11 cellular contexts compared by ENCODE assay signal in genomic region chr15:74065684-74066411, GRCh38. TPM values are rescaled to one million over a fixed set of nuclear protein-coding genes. Genes with fewer than 3 reads are reported as not detected.
DNase-seq lines count a peak whose midpoint lies in the region; ATAC-seq, FAIRE-seq and TF ChIP-seq lines count a peak whose summit lies in the region.
"Not testable (repeated sequence)": the region's sequence is repeated elsewhere in the genome, so short reads cannot be mapped to it uniquely, and the experiment has no call there.
"Had no signal": no experiment of that assay in that cellular context is flagged by ENCODE, and none has a peak within 500 bp of the region (broad histone marks: within the 10 kb centered on the region; RNA-seq: fewer than 3 reads in every experiment).

No MANE protein-coding gene starts in this region.

- not testable (repeated sequence) for FAIRE-seq in A549 (lab: Jason Lieb, UNC)

- intact Hi-C loops in activated CD4-positive, alpha-beta T cell treated with anti-CD3 and anti-CD28 coated beads, Interleukin-2, amount 10 ng/mL, durations not matched to agents 24 days and 14 days (cut with micrococcal nuclease) = not testable (repeated sequence)

- H3K27ac Mint-ChIP-seq in activated CD4-positive, alpha-beta T cell treated with anti-CD3 and anti-CD28 coated beads, Interleukin-2, amount 10 ng/mL, durations not matched to agents 24 days and 14 days; activated naive CD4-positive, alpha-beta T cell treated with anti-CD3 and anti-CD28 coated beads, Interleukin-2, amount 50 U/mL, for 72 hours; nephron progenitor cell: not testable (repeated sequence)

- TF ChIP-seq POLR2A in A549 (IDR thresholded peaks at IDR 0.05; ENCODE audit: low read length) = not testable (repeated sequence)

- POLR2A ChIA-PET in A549 (lab: Yijun Ruan, JAX) = not testable (repeated sequence)

- not testable (repeated sequence) for TF ChIP-seq EP300 in A549 (IDR thresholded peaks at IDR 0.05)

- H3K9me3 ChIP-seq in A549 = not testable (repeated sequence)

- WGBS in A549 (ENCODE audit: missing lambda C conversion rate) = 20% methylated on average over 1 of the region's 13 CpGs

- not testable (repeated sequence) for H3K36me3 Mint-ChIP-seq in activated CD4-positive, alpha-beta T cell treated with anti-CD3 and anti-CD28 coated beads, Interleukin-2, amount 10 ng/mL, durations not matched to agents 24 days and 14 days (ENCODE audit: low read depth); activated naive CD4-positive, alpha-beta T cell treated with anti-CD3 and anti-CD28 coated beads, Interleukin-2, amount 50 U/mL, for 72 hours; nephron progenitor cell (ENCODE audit: low read depth)

- H3K4me1 ChIP-seq in A549 = not testable (repeated sequence)

- H3K4me3 ChIP-seq in A549; fibroblast of villous mesenchyme (ENCODE audit: low read depth, low read length): not testable (repeated sequence)

- H3K4me2 ChIP-seq in A549 = not testable (repeated sequence)

- TF ChIP-seq RAD21 in A549 (conservative IDR thresholded peaks at IDR 0.05 in 1 of 2, IDR thresholded peaks at IDR 0.05 in 1 of 2) = not testable (repeated sequence)

- TF ChIP-seq CTCF in A549 (IDR thresholded peaks at IDR 0.05) (peak; percentile 38), fibroblast of villous mesenchyme (IDR thresholded peaks at IDR 0.05; ENCODE audit: insufficient read depth, low read depth, low read length) (peak; percentile 24), nephron progenitor cell (IDR thresholded peaks at IDR 0.05) (peak; percentile 59)

- H3K9me3 Mint-ChIP-seq in activated CD4-positive, alpha-beta T cell treated with anti-CD3 and anti-CD28 coated beads, Interleukin-2, amount 10 ng/mL, durations not matched to agents 24 days and 14 days; activated naive CD4-positive, alpha-beta T cell treated with anti-CD3 and anti-CD28 coated beads, Interleukin-2, amount 50 U/mL, for 72 hours; nephron progenitor cell: not testable (repeated sequence)

- ATAC-seq in A549 (peak; percentile 99 to 100), GM18907 (IDR thresholded peaks at IDR 0.05; ENCODE audit: unreplicated experiment) (peak; percentile 56), HG03460 (IDR thresholded peaks at IDR 0.05; ENCODE audit: unreplicated experiment) (peak; percentile 68)
- peak; percentile 97 to 98 for ATAC-seq in activated naive CD4-positive, alpha-beta T cell treated with anti-CD3 and anti-CD28 coated beads, Interleukin-2, amount 50 U/mL, for 72 hours

- not testable (repeated sequence) for H3K4me1 Mint-ChIP-seq in activated CD4-positive, alpha-beta T cell treated with anti-CD3 and anti-CD28 coated beads, Interleukin-2, amount 10 ng/mL, durations not matched to agents 24 days and 14 days; nephron progenitor cell

- not testable (repeated sequence) for H3K4me3 Mint-ChIP-seq in activated CD4-positive, alpha-beta T cell treated with anti-CD3 and anti-CD28 coated beads, Interleukin-2, amount 10 ng/mL, durations not matched to agents 24 days and 14 days; nephron progenitor cell

- CTCF ChIA-PET in A549 (lab: Yijun Ruan, JAX) = interaction anchor here (1.5 to 2.0 kb wide), 2 partner anchors 9 to 242 kb away, joined by 4 to 7 read pairs; no protein-coding TSS in a partner anchor

- H3K27me3 Mint-ChIP-seq in activated CD4-positive, alpha-beta T cell treated with anti-CD3 and anti-CD28 coated beads, Interleukin-2, amount 10 ng/mL, durations not matched to agents 24 days and 14 days; nephron progenitor cell (ENCODE audit: low read depth, poor library complexity): not testable (repeated sequence)

- H3K27ac ChIP-seq in A549 = not testable (repeated sequence)

- not testable (repeated sequence) for DNase-seq in A549 (ENCODE audit: low read depth in 1 of 2, low spot score in 1 of 2); fibroblast of villous mesenchyme (ENCODE audit: low read depth)
- peak; percentile 87 for DNase-seq in activated CD4-positive, alpha-beta T cell treated with anti-CD3 and anti-CD28 coated beads, Interleukin-2, amount 10 ng/mL, durations not matched to agents 24 days and 14 days
- DNase-seq in activated naive CD4-positive, alpha-beta T cell treated with anti-CD3 and anti-CD28 coated beads, Interleukin-2, amount 50 U/mL, for 72 hours (ENCODE audit: low spot score in 2 of 2) = peak; percentile 71 to 73
- peak; percentile 77 for DNase-seq in nephron progenitor cell
- DNase-seq in stimulated activated CD4-positive, alpha-beta T cell treated with anti-CD3 and anti-CD28 coated beads, Interleukin-4, amount 100 ng/mL, for 48 hours (ENCODE audit: low read depth in 2 of 2) = peak; percentile 26 to 37

RNA-seq across cellular contexts. Expression of gene GOLGA6A, which starts 16.5 kb away (rescaled TPM):
- polyA plus RNA-seq in A549 (2011; rRNA removed) (0.03 and 0.07 TPM in 2 replicates), A549 (2017; fragmentation: RNase III; extraction: RNeasy Plus Mini Kit Qiagen cat#74134 plus additional on column Dnase treatment) (0.05 TPM in 1 of 3 replicates, not detected in the others)
- polyA plus RNA-seq in A549 (2012; cell fraction: cytosol; rRNA removed) = 0.01 TPM in 1 of 2 replicates, not detected in the other
- 0.01 and 0.09 TPM in 2 replicates for polyA plus RNA-seq in A549 (2012; cell fraction: nucleus; rRNA removed)
- polyA minus RNA-seq in A549 (2011; rRNA and poly(A)+ RNA removed) = not detected in 2 replicates
- total RNA-seq in activated CD4-positive, alpha-beta T cell treated with anti-CD3 and anti-CD28 coated beads, Interleukin-2, amount 10 ng/mL, durations not matched to agents 24 days and 14 days = not detected in 2 replicates
- total RNA-seq in activated naive CD4-positive, alpha-beta T cell treated with anti-CD3 and anti-CD28 coated beads, Interleukin-2, amount 50 U/mL, for 72 hours = 1 to 10 TPM in 1 of 2 donors, not detected in 1; 1.1 TPM
- total RNA-seq in fibroblast of villous mesenchyme = not detected in 2 replicates
- total RNA-seq: A172, RPMI7951 had no signal
- polyA plus RNA-seq: keratinocyte had no signal
